Comparison of ENCODE assay signal across 10 cellular contexts in genomic region chr9:4235951-4236804, GRCh38.
DNase-seq lines count a peak whose midpoint lies in the region; ATAC-seq and TF ChIP-seq lines count a peak whose summit lies in the region.
"Had no signal": no experiment of that assay in that cellular context is flagged by ENCODE, and none has a peak within 500 bp of the region (broad histone marks: within the 10 kb centered on the region; RNA-seq: fewer than 3 reads in every experiment).

No MANE protein-coding gene starts in this region.

- H3K36me3 ChIP-seq in ascending aorta (no peaks in the 10 kb centered on the region), upper lobe of left lung (no peaks in the 10 kb centered on the region)
- H3K36me3 ChIP-seq: BLaER1 had no signal

- intact Hi-C loops in ascending aorta (cut with DNase I) = no loop called here

- TF ChIP-seq CTCF in ascending aorta (IDR thresholded peaks at IDR 0.05) (no peak), upper lobe of left lung (IDR thresholded peaks at IDR 0.05) (no peak), nephron progenitor cell (IDR thresholded peaks at IDR 0.05) (no peak)

- H3K27ac ChIP-seq in ascending aorta = peak overlapping the region; percentile 15 to 51
- H3K27ac ChIP-seq in upper lobe of left lung = peak overlapping the region in 3 of 4 donors; percentile 8 to 40 (median 30)
- H3K27ac ChIP-seq: BLaER1 had no signal

- no peaks in the 10 kb centered on the region for H3K27me3 ChIP-seq in ascending aorta
- no peaks in the 10 kb centered on the region for H3K27me3 ChIP-seq in upper lobe of left lung
- H3K27me3 ChIP-seq: BLaER1 had no signal

- TF ChIP-seq POLR2A in upper lobe of left lung (IDR thresholded peaks at IDR 0.05) = no peak

- peak overlapping the region; percentile 33 for H3K4me3 Mint-ChIP-seq in activated naive CD4-positive, alpha-beta T cell treated with anti-CD3 and anti-CD28 coated beads, Interleukin-2, amount 50 U/mL, for 24 hours
- H3K4me3 Mint-ChIP-seq in nephron progenitor cell = no peak overlapping the region

- H3K36me3 Mint-ChIP-seq in activated naive CD4-positive, alpha-beta T cell treated with anti-CD3 and anti-CD28 coated beads, Interleukin-2, amount 50 U/mL, for 24 hours = no peaks in the 10 kb centered on the region
- H3K36me3 Mint-ChIP-seq in nephron progenitor cell (ENCODE audit: low read depth) = peaks cover 16% of the 10 kb centered on the region

- H3K4me1 ChIP-seq in ascending aorta (peaks cover 0 to 8% of the 10 kb centered on the region in 2 donors), upper lobe of left lung (peaks cover 0 to 17% (median 2%) of the 10 kb centered on the region in 4 donors)

- no peak for DNase-seq in activated naive CD4-positive, alpha-beta T cell (lab: John Stamatoyannopoulos, UW)
- DNase-seq in ascending aorta (ENCODE audit: low spot score in 2 of 2) (no peak), kidney glomerular epithelial cell (lab: John Stamatoyannopoulos, UW) (peak; percentile 93), upper lobe of left lung (no peak), nephron progenitor cell (no peak)
- DNase-seq: NCI-H2171 treated with DMSO at 0.1 percent for 48 hours had no signal

- no peaks in the 10 kb centered on the region for H3K9me3 ChIP-seq in ascending aorta
- H3K9me3 ChIP-seq in upper lobe of left lung = no peaks in the 10 kb centered on the region

- peaks cover 31% of the 10 kb centered on the region for H3K4me1 Mint-ChIP-seq in activated naive CD4-positive, alpha-beta T cell treated with anti-CD3 and anti-CD28 coated beads, Interleukin-2, amount 50 U/mL, for 24 hours
- H3K4me1 Mint-ChIP-seq in nephron progenitor cell = peaks cover 17% of the 10 kb centered on the region

- H3K4me3 ChIP-seq in ascending aorta (no peak overlapping the region), upper lobe of left lung (no peak overlapping the region)
- H3K4me3 ChIP-seq: BLaER1 had no signal

- no peak for TF ChIP-seq EP300 in upper lobe of left lung (IDR thresholded peaks at IDR 0.05)

- peak overlapping the region; percentile 84 for H3K27ac Mint-ChIP-seq in activated naive CD4-positive, alpha-beta T cell treated with anti-CD3 and anti-CD28 coated beads, Interleukin-2, amount 50 U/mL, for 24 hours
- H3K27ac Mint-ChIP-seq in nephron progenitor cell = no peak overlapping the region

- 40% methylated on average over 5 of the region's 5 CpGs for WGBS in upper lobe of left lung, 2 donors

- H3K9me3 Mint-ChIP-seq in activated naive CD4-positive, alpha-beta T cell treated with anti-CD3 and anti-CD28 coated beads, Interleukin-2, amount 50 U/mL, for 24 hours = no peaks in the 10 kb centered on the region
- H3K9me3 Mint-ChIP-seq in nephron progenitor cell = peaks cover 19% of the 10 kb centered on the region

- peak; percentile 56 to 59 for ATAC-seq in upper lobe of left lung (ENCODE audit: low FRiP score in 2 of 2)
- ATAC-seq in HG02642 (IDR thresholded peaks at IDR 0.05; ENCODE audit: poor library complexity, unreplicated experiment) = no peak
- ATAC-seq in HG03521 (IDR thresholded peaks at IDR 0.05; ENCODE audit: unreplicated experiment) = no peak

- no peaks in the 10 kb centered on the region for H3K27me3 Mint-ChIP-seq in activated naive CD4-positive, alpha-beta T cell treated with anti-CD3 and anti-CD28 coated beads, Interleukin-2, amount 50 U/mL, for 24 hours
- peaks cover 5% of the 10 kb centered on the region for H3K27me3 Mint-ChIP-seq in nephron progenitor cell (ENCODE audit: low read depth, poor library complexity)

Comparison
In these comparisons a context has a peak if more than half of its experiments do, and no peak if none do; other contexts are left out.
1. ATAC-seq: peak in upper lobe of left lung (2 of 2); none in HG02642 (single experiment) and HG03521 (single experiment).